9 cellular contexts compared by ENCODE assay signal in genomic region chr9:104992696-104993095, GRCh38.
DNase-seq lines count a peak whose midpoint lies in the region; ATAC-seq and TF ChIP-seq lines count a peak whose summit lies in the region.
"Had no signal": no experiment of that assay in that cellular context is flagged by ENCODE, and none has a peak within 500 bp of the region (broad histone marks: within the 10 kb centered on the region; RNA-seq: fewer than 3 reads in every experiment).

No MANE protein-coding gene starts in this region.

- H3K27me3 ChIP-seq in CD8-positive, alpha-beta memory T cell (ENCODE audit: insufficient read depth, low read length, poor library complexity, severe bottlenecking): no peaks in the 10 kb centered on the region
- H3K27me3 ChIP-seq in fibroblast of lung (ENCODE audit: control insufficient read depth, insufficient read depth, low read length): no peaks in the 10 kb centered on the region

- H3K9me3 ChIP-seq in CD8-positive, alpha-beta memory T cell (ENCODE audit: low read length): no peaks in the 10 kb centered on the region
- no peaks in the 10 kb centered on the region for H3K9me3 ChIP-seq in fibroblast of lung (ENCODE audit: control insufficient read depth, insufficient read depth, low read depth, low read length)

- no peaks in the 10 kb centered on the region for H4K20me1 ChIP-seq in fibroblast of lung (ENCODE audit: control insufficient read depth, extremely low read depth, insufficient read depth, low read length)

- peak overlapping the region in 6 of 7 donors; percentile 21 to 99 (median 62) for H3K4me3 Mint-ChIP-seq in CD8-positive, alpha-beta memory T cell
- peak overlapping the region; percentile 82 for H3K4me3 Mint-ChIP-seq in progenitor cell of endocrine pancreas (ENCODE audit: low read depth)

- no peak overlapping the region for H3K4me3 ChIP-seq in CD8-positive, alpha-beta memory T cell (ENCODE audit: low read length)
- no peak overlapping the region for H3K4me3 ChIP-seq in fibroblast of lung (replicated peaks in 1 of 4; ENCODE audit: control extremely low read depth in 1 of 4, insufficient read depth in 1 of 4, low read depth in 3 of 4, low read length in 4 of 4)

- H3K4me1 Mint-ChIP-seq in CD8-positive, alpha-beta memory T cell: peaks cover 34 to 44% (median 42%) of the 10 kb centered on the region in 3 donors
- H3K4me1 Mint-ChIP-seq in progenitor cell of endocrine pancreas (ENCODE audit: low read depth): peaks cover 31% of the 10 kb centered on the region

- no peak overlapping the region for H3K4me2 ChIP-seq in fibroblast of lung (ENCODE audit: extremely low read depth, insufficient read depth, low read length)

- no peak overlapping the region for H3K9ac ChIP-seq in fibroblast of lung (ENCODE audit: insufficient read depth, low read length)

- peaks cover 36% of the 10 kb centered on the region for H3K4me1 ChIP-seq in CD8-positive, alpha-beta memory T cell (ENCODE audit: insufficient read depth, low read length)
- peaks cover 19% of the 10 kb centered on the region for H3K4me1 ChIP-seq in fibroblast of lung (ENCODE audit: control insufficient read depth, extremely low read depth, insufficient read depth, low read length)

- no peak for ATAC-seq in GM21381 (IDR thresholded peaks at IDR 0.05; ENCODE audit: unreplicated experiment)
- no peak for ATAC-seq in GM18909 (IDR thresholded peaks at IDR 0.05; ENCODE audit: poor library complexity, unreplicated experiment)

- POLR2A ChIA-PET in CD8-positive, alpha-beta memory T cell (lab: Charles Lee): no interaction called here

- H3K27me3 Mint-ChIP-seq in CD8-positive, alpha-beta memory T cell: peaks cover 0 to 9% of the 10 kb centered on the region in 2 donors
- peaks cover 7% of the 10 kb centered on the region for H3K27me3 Mint-ChIP-seq in progenitor cell of endocrine pancreas

- H3K27ac ChIP-seq in CD8-positive, alpha-beta memory T cell (ENCODE audit: low read depth, low read length): no peak overlapping the region
- H3K27ac ChIP-seq in fibroblast of lung (ENCODE audit: insufficient read depth, low read length): no peak overlapping the region

- no peaks in the 10 kb centered on the region for H3K9me3 Mint-ChIP-seq in CD8-positive, alpha-beta memory T cell
- no peaks in the 10 kb centered on the region for H3K9me3 Mint-ChIP-seq in progenitor cell of endocrine pancreas (ENCODE audit: low read depth)

- DNase-seq in CD8-positive, alpha-beta memory T cell: peak in 1 of 5 donors; percentile 10
- DNase-seq in NCI-H510A (lab: John Stamatoyannopoulos, UW) (peak; percentile 63), fibroblast of lung (ENCODE audit: low read depth in 2 of 2) (peak; percentile 67 to 88), progenitor cell of endocrine pancreas (ENCODE audit: low spot score, unreplicated experiment) (no peak), T-helper 1 cell (no peak), occipital lobe (lab: John Stamatoyannopoulos, UW) (no peak)
- DNase-seq: activated gamma-delta T cell had no signal

- H3K79me2 ChIP-seq in fibroblast of lung (ENCODE audit: control insufficient read depth, insufficient read depth, low read length): no peaks in the 10 kb centered on the region

- H3K36me3 ChIP-seq in CD8-positive, alpha-beta memory T cell (ENCODE audit: insufficient read depth, low read length): no peaks in the 10 kb centered on the region
- no peaks in the 10 kb centered on the region for H3K36me3 ChIP-seq in fibroblast of lung (ENCODE audit: control insufficient read depth, insufficient read depth, low read length)

- no peak for TF ChIP-seq CTCF in fibroblast of lung (conservative IDR thresholded peaks at IDR 0.05 in 1 of 2, IDR thresholded peaks at IDR 0.05 in 1 of 2; ENCODE audit: low read depth in 1 of 2, low read length in 2 of 2)
- TF ChIP-seq CTCF in progenitor cell of endocrine pancreas (IDR thresholded peaks at IDR 0.05; ENCODE audit: unreplicated experiment): no peak

- CTCF ChIA-PET in CD8-positive, alpha-beta memory T cell (lab: Charles Lee): no interaction called here

- peak overlapping the region in 7 of 8 donors; percentile 64 to 100 (median 99) for H3K27ac Mint-ChIP-seq in CD8-positive, alpha-beta memory T cell
- H3K27ac Mint-ChIP-seq in progenitor cell of endocrine pancreas: peak overlapping the region; percentile 69

- H3K36me3 Mint-ChIP-seq in CD8-positive, alpha-beta memory T cell: no peaks in the 10 kb centered on the region
- no peaks in the 10 kb centered on the region for H3K36me3 Mint-ChIP-seq in progenitor cell of endocrine pancreas (ENCODE audit: insufficient read depth)

- no peak overlapping the region for H2AFZ ChIP-seq in fibroblast of lung (ENCODE audit: low read length)

Comparison
In these comparisons a context has a peak if more than half of its experiments do, and no peak if none do; other contexts are left out.
1. DNase-seq: peak in NCI-H510A (single experiment) and fibroblast of lung (2 of 2); none in progenitor cell of endocrine pancreas (single experiment), T-helper 1 cell (0 of 5) and occipital lobe (single experiment).